10 cellular contexts compared by ENCODE assay signal in genomic region chr7:80288175-80289122, GRCh38.
DNase-seq lines count a peak whose midpoint lies in the region; TF ChIP-seq lines count a peak whose summit lies in the region.
"Had no signal": no experiment of that assay in that cellular context is flagged by ENCODE, and none has a peak within 500 bp of the region (broad histone marks: within the 10 kb centered on the region; RNA-seq: fewer than 3 reads in every experiment).

No MANE protein-coding gene starts in this region.

- H3K4me3 ChIP-seq in H7 (ENCODE audit: insufficient read depth, low read depth, low read length) (no peak overlapping the region), Caco-2 (ENCODE audit: low read depth, low read length) (no peak overlapping the region), MG63 (no peak overlapping the region)

- CTCF ChIA-PET in Caco-2 (lab: Charles Lee), result interaction anchor here (1.3 kb wide), 1 partner anchor 8 kb away, joined by 3 read pairs; no protein-coding TSS in a partner anchor

- no peak for TF ChIP-seq CTCF in endothelial cell (IDR thresholded peaks at IDR 0.05; ENCODE audit: unreplicated experiment)
- no peak for TF ChIP-seq CTCF in Caco-2 (IDR thresholded peaks at IDR 0.05; ENCODE audit: insufficient read depth in 1 of 2, low read depth in 1 of 2, low read length in 1 of 2, severe bottlenecking in 1 of 2, unreplicated experiment in 1 of 2)

- no peaks in the 10 kb centered on the region for H3K4me1 ChIP-seq in Caco-2

- H3K27me3 ChIP-seq in H7 (ENCODE audit: control insufficient read depth, insufficient read depth, low read length) (no peaks in the 10 kb centered on the region), Caco-2 (replicated peaks; ENCODE audit: control insufficient read depth, insufficient read depth, low read length) (no peaks in the 10 kb centered on the region), MG63 (no peaks in the 10 kb centered on the region)

- no peaks in the 10 kb centered on the region for H3K27me3 Mint-ChIP-seq in endothelial cell (ENCODE audit: unreplicated experiment)
- H3K27me3 Mint-ChIP-seq in Caco-2 (ENCODE audit: insufficient read depth, unreplicated experiment), result peaks cover 9% of the 10 kb centered on the region

- H3K4me1 Mint-ChIP-seq in endothelial cell (ENCODE audit: unreplicated experiment) (no peaks in the 10 kb centered on the region), Caco-2 (ENCODE audit: low read depth, unreplicated experiment) (no peaks in the 10 kb centered on the region)

- no peaks in the 10 kb centered on the region for H3K36me3 ChIP-seq in H7 (replicated peaks; ENCODE audit: control insufficient read depth, insufficient read depth, low read length)
- H3K36me3 ChIP-seq in Caco-2 (ENCODE audit: control insufficient read depth, insufficient read depth, low read length), result no peaks in the 10 kb centered on the region
- H3K36me3 ChIP-seq in MG63, result no peaks in the 10 kb centered on the region

- intact Hi-C loops in Caco-2 (cut with micrococcal nuclease; ENCODE audit: unreplicated experiment), result loop anchor here (1.0 to 10.0 kb wide), 3 partner anchors 154 to 228 kb away; partner anchors contain the start of gene GNAI1

- DNase-seq in DMS 273 (lab: John Stamatoyannopoulos, UW; ENCODE audit: unreplicated experiment) (peak; percentile 58), DMS 273 treated with DMSO at 0.1 percent for 48 hours (lab: John Stamatoyannopoulos, UW) (no peak), NCI-H69 (lab: John Stamatoyannopoulos, UW) (peak; percentile 32), endothelial cell (ENCODE audit: low spot score) (peak; percentile 15), pons (ENCODE audit: low spot score) (peak; percentile 31), H7 (no peak), Caco-2 (no peak), MG63 (no peak)
- DNase-seq: glutamatergic neuron; stimulated activated CD4-positive, alpha-beta T cell treated with anti-CD3 and anti-CD28 coated beads, Interleukin-2, amount 100 ng/mL, for 48 hours had no signal

- H3K4me3 Mint-ChIP-seq in endothelial cell (ENCODE audit: unreplicated experiment) (no peak overlapping the region), Caco-2 (ENCODE audit: unreplicated experiment) (no peak overlapping the region)

- no peaks in the 10 kb centered on the region for H3K36me3 Mint-ChIP-seq in endothelial cell (ENCODE audit: low read depth, unreplicated experiment)
- no peaks in the 10 kb centered on the region for H3K36me3 Mint-ChIP-seq in Caco-2 (ENCODE audit: insufficient read depth, unreplicated experiment)

- peaks cover 2% of the 10 kb centered on the region for H3K9me3 Mint-ChIP-seq in endothelial cell (ENCODE audit: unreplicated experiment)
- peaks cover 9% of the 10 kb centered on the region for H3K9me3 Mint-ChIP-seq in Caco-2 (ENCODE audit: unreplicated experiment)

- BruUV-seq in Caco-2 (replicated peaks; lab: Mats Ljungman, UMichigan), result no TSS peak

- H3K9me3 ChIP-seq in Caco-2, result no peaks in the 10 kb centered on the region
- 0 out of 2 replicates have a peak, but pooled peaks cover 2% of the 10 kb centered on the region for H3K9me3 ChIP-seq in MG63

- POLR2A ChIA-PET in Caco-2 (lab: Charles Lee), result no interaction called here

- H3K27ac Mint-ChIP-seq in endothelial cell (ENCODE audit: unreplicated experiment), result no peak overlapping the region
- H3K27ac Mint-ChIP-seq in Caco-2 (ENCODE audit: unreplicated experiment), result no peak overlapping the region

Comparison
In these comparisons a context has a peak if more than half of its experiments do, and no peak if none do; other contexts are left out.
1. DNase-seq: peak in DMS 273 (single experiment), NCI-H69 (single experiment), endothelial cell (single experiment) and pons (single experiment); none in DMS 273 treated with DMSO at 0.1 percent for 48 hours (single experiment), H7 (single experiment), Caco-2 (0 of 2) and MG63 (single experiment).